In the genomic region with DNA sequence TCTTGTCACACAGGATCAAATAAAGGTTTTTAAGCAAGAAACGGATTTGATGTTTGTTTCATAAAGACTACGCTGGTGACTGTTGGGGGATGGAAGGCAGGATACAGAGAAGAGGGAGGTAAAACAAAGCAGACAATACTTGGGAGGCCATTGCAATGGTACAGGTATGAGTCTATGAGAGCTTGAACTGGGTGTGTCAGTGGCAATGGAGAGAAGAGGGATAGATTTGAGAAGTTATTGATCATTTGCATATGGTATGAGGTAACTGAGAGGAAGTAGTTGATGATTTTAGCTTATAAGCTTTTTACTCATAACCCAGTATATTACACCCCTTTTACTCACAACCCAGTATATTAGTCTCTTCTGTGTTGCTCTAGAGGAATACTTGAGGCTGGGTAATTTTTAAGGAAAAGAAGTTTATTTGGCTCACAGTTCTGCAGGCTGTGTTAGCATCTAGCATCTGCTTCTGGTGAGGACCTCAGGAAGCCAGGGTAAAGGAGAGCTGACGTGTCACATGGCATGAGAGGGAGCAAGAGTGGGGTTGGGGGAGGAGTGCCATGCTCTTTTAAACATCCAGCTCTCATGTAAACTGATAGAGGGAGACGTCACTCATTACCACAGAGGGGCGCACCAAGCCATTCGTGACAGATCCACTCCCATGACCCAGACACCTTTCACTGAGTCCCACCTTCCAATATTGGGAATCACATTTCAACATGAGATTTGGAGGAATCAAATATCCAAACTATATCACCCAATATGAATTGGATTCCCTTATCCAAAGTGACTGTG, we compare ENCODE assay signal across 13 cellular contexts.
"Had no signal": no experiment of that assay in that cellular context is flagged by ENCODE, and none has a peak within 500 bp of the region (broad histone marks: within the 10 kb centered on the region; RNA-seq: fewer than 3 reads in every experiment).

No MANE protein-coding gene starts in this region.

- H3K27me3 ChIP-seq: breast epithelium, dorsolateral prefrontal cortex, ovary had no signal

- H3K27me3 Mint-ChIP-seq: activated naive CD8-positive, alpha-beta T cell treated with anti-CD3 and anti-CD28 coated beads, Interleukin-2, amount 10 ng/mL, durations not matched to agents 7 days and 5 days; type B pancreatic cell had no signal

- H3K4me3 ChIP-seq: breast epithelium, dorsolateral prefrontal cortex, ovary had no signal

- ATAC-seq: esophagus mucosa, left colon had no signal

- H3K9me3 ChIP-seq: breast epithelium, ovary had no signal

- FAIRE-seq: endometrium had no signal

- H3K9me3 Mint-ChIP-seq: type B pancreatic cell had no signal

- H3K4me1 ChIP-seq: breast epithelium had no signal

- H3K27ac Mint-ChIP-seq: activated naive CD8-positive, alpha-beta T cell treated with anti-CD3 and anti-CD28 coated beads, Interleukin-2, amount 10 ng/mL, durations not matched to agents 7 days and 5 days; type B pancreatic cell had no signal

- H3K4me3 Mint-ChIP-seq: activated naive CD8-positive, alpha-beta T cell treated with anti-CD3 and anti-CD28 coated beads, Interleukin-2, amount 10 ng/mL, durations not matched to agents 7 days and 5 days; type B pancreatic cell had no signal

- H3K27ac ChIP-seq: breast epithelium, dorsolateral prefrontal cortex, ovary had no signal

- DNase-seq: activated naive CD8-positive, alpha-beta T cell treated with anti-CD3 and anti-CD28 coated beads, Interleukin-2, amount 10 ng/mL, durations not matched to agents 7 days and 5 days; aorta; dorsolateral prefrontal cortex; left colon; mammary epithelial cell; ovary; stimulated activated CD4-positive, alpha-beta T cell treated with anti-CD3 and anti-CD28 coated beads, Interleukin-2, amount 100 ng/mL, for 48 hours; stimulated activated naive CD4-positive, alpha-beta T cell treated with Interleukin-2 at 50 U/mL for 16 hours; SW 1271 had no signal

- H3K36me3 ChIP-seq: breast epithelium, ovary had no signal
